In genomic region chr9:98369896-98370295, GRCh38 we compare ENCODE assay signal across 18 cellular contexts.
"Had no signal": no experiment of that assay in that cellular context is flagged by ENCODE, and none has a peak within 500 bp of the region (broad histone marks: within the 10 kb centered on the region; RNA-seq: fewer than 3 reads in every experiment).

No MANE protein-coding gene starts in this region.

- H3K4me3 Mint-ChIP-seq: memory B cell had no signal

- DNase-seq: dermis blood vessel endothelial cell; dorsolateral prefrontal cortex; effector CD4-positive, alpha-beta T cell; effector memory CD4-positive, alpha-beta T cell; esophagus squamous epithelium; foreskin fibroblast; foreskin melanocyte; gastrocnemius medialis; glutamatergic neuron; head of caudate nucleus; heart right ventricle; hippocampal formation; left cardiac atrium; left ventricle myocardium inferior; mammary epithelial cell; mesendoderm; midbrain had no signal

- H3K27ac Mint-ChIP-seq: memory B cell had no signal

- H3K4me1 Mint-ChIP-seq: memory B cell had no signal

- ATAC-seq: gastrocnemius medialis, heart right ventricle, left cardiac atrium had no signal
